10 cellular contexts compared by ENCODE assay signal in genomic region chr16:69613283-69614154, GRCh38. TPM values are rescaled to one million over a fixed set of nuclear protein-coding genes. Genes with fewer than 3 reads are reported as not detected.
A peak's percentile ranks its signal among the peaks of the same experiment; 100 is the strongest.
DNase-seq lines count a peak whose midpoint lies in the region; ATAC-seq and TF ChIP-seq lines count a peak whose summit lies in the region.
"Had no signal": no experiment of that assay in that cellular context is flagged by ENCODE, and none has a peak within 500 bp of the region (broad histone marks: within the 10 kb centered on the region; RNA-seq: fewer than 3 reads in every experiment).

No MANE protein-coding gene starts in this region.

- peaks cover 56% of the 10 kb centered on the region for H3K4me1 Mint-ChIP-seq in activated CD8-positive, alpha-beta T cell treated with anti-CD3 and anti-CD28 coated beads for 36 hours (ENCODE audit: low read depth)
- peaks cover 16% of the 10 kb centered on the region for H3K4me1 Mint-ChIP-seq in activated CD8-positive, alpha-beta T cell treated with anti-CD3 and anti-CD28 coated beads, Interleukin-2, amount 10 ng/mL, durations not matched to agents 7 days and 5 days (ENCODE audit: low read depth)

- H3K36me3 ChIP-seq in PC-9 (ENCODE audit: low read depth) (peaks cover 8% of the 10 kb centered on the region; the same call in 1 of the 2 replicates), thymus (ENCODE audit: control insufficient read depth, insufficient read depth) (no peaks in the 10 kb centered on the region)

- H3K4me2 ChIP-seq in PC-9: peak overlapping the region; percentile 55

- POLR2A ChIA-PET in activated CD8-positive, alpha-beta T cell treated with anti-CD3 and anti-CD28 coated beads for 36 hours (lab: Charles Lee): no interaction called here
- POLR2A ChIA-PET in activated CD8-positive, alpha-beta T cell treated with anti-CD3 and anti-CD28 coated beads, Interleukin-2, amount 10 ng/mL, durations not matched to agents 7 days and 5 days (lab: Charles Lee): no interaction called here
- POLR2A ChIA-PET in PC-9 (lab: Charles Lee; ENCODE audit: unreplicated experiment): no interaction called here

- H3K4me1 ChIP-seq in PC-9 (replicated peaks; ENCODE audit: insufficient read depth): peaks cover 45% of the 10 kb centered on the region
- no peaks in the 10 kb centered on the region for H3K4me1 ChIP-seq in thymus (ENCODE audit: control insufficient read depth, insufficient read depth, low read length)

- no peaks in the 10 kb centered on the region for H3K9me2 ChIP-seq in PC-9 (ENCODE audit: insufficient read depth)

- peaks cover 63% of the 10 kb centered on the region for H3F3A ChIP-seq in PC-9 (ENCODE audit: insufficient read depth, low read depth)

- no peak overlapping the region for H3K4me3 Mint-ChIP-seq in activated CD8-positive, alpha-beta T cell treated with anti-CD3 and anti-CD28 coated beads for 36 hours
- H3K4me3 Mint-ChIP-seq in activated CD8-positive, alpha-beta T cell treated with anti-CD3 and anti-CD28 coated beads, Interleukin-2, amount 10 ng/mL, durations not matched to agents 7 days and 5 days: no peak overlapping the region

- no peaks in the 10 kb centered on the region for H3K27me3 Mint-ChIP-seq in activated CD8-positive, alpha-beta T cell treated with anti-CD3 and anti-CD28 coated beads for 36 hours
- H3K27me3 Mint-ChIP-seq in activated CD8-positive, alpha-beta T cell treated with anti-CD3 and anti-CD28 coated beads, Interleukin-2, amount 10 ng/mL, durations not matched to agents 7 days and 5 days (ENCODE audit: low read depth): no peaks in the 10 kb centered on the region

- H3K79me2 ChIP-seq in PC-9 (ENCODE audit: low read depth): peaks cover 99% of the 10 kb centered on the region

- intact Hi-C loops in activated CD8-positive, alpha-beta T cell treated with anti-CD3 and anti-CD28 coated beads for 36 hours (cut with micrococcal nuclease): no loop called here
- intact Hi-C loops in PC-9 (cut with micrococcal nuclease; ENCODE audit: unreplicated experiment): no loop called here

- no TSS peak for BruUV-seq in PC-9 (replicated peaks; lab: Mats Ljungman, UMichigan)

- H3K36me3 Mint-ChIP-seq in activated CD8-positive, alpha-beta T cell treated with anti-CD3 and anti-CD28 coated beads for 36 hours (ENCODE audit: low read depth): peaks cover 22% of the 10 kb centered on the region
- peaks cover 14% of the 10 kb centered on the region for H3K36me3 Mint-ChIP-seq in activated CD8-positive, alpha-beta T cell treated with anti-CD3 and anti-CD28 coated beads, Interleukin-2, amount 10 ng/mL, durations not matched to agents 7 days and 5 days (ENCODE audit: low read depth)

- no peak overlapping the region for H3K4me3 ChIP-seq in PC-9
- H3K4me3 ChIP-seq in thymus (ENCODE audit: low read length): no peak overlapping the region

- H3K9me3 ChIP-seq in PC-9 (ENCODE audit: insufficient read depth, low read depth): no peaks in the 10 kb centered on the region
- H3K9me3 ChIP-seq in thymus (ENCODE audit: control insufficient read depth): no peaks in the 10 kb centered on the region

- CTCF ChIA-PET in activated CD8-positive, alpha-beta T cell treated with anti-CD3 and anti-CD28 coated beads for 36 hours (lab: Charles Lee): interaction anchor here (1.0 kb wide), 1 partner anchor 24 kb away, joined by 3 read pairs; no protein-coding TSS in a partner anchor
- CTCF ChIA-PET in activated CD8-positive, alpha-beta T cell treated with anti-CD3 and anti-CD28 coated beads, Interleukin-2, amount 10 ng/mL, durations not matched to agents 7 days and 5 days (lab: Charles Lee): interaction anchor here (1.2 kb wide), 1 partner anchor 217 kb away, joined by 7 read pairs; no protein-coding TSS in a partner anchor
- CTCF ChIA-PET in PC-9 (lab: Charles Lee): no interaction called here

- ATAC-seq in activated CD8-positive, alpha-beta T cell treated with anti-CD3 and anti-CD28 coated beads for 36 hours: peak; percentile 61
- no peak for ATAC-seq in activated CD8-positive, alpha-beta T cell treated with anti-CD3 and anti-CD28 coated beads, Interleukin-2, amount 10 ng/mL, durations not matched to agents 7 days and 5 days
- ATAC-seq: Panc1 had no signal

- peaks cover 91% of the 10 kb centered on the region for H4K20me1 ChIP-seq in PC-9 (ENCODE audit: insufficient read depth)

- H3K27ac Mint-ChIP-seq in activated CD8-positive, alpha-beta T cell treated with anti-CD3 and anti-CD28 coated beads for 36 hours: peak overlapping the region; percentile 43
- no peak overlapping the region for H3K27ac Mint-ChIP-seq in activated CD8-positive, alpha-beta T cell treated with anti-CD3 and anti-CD28 coated beads, Interleukin-2, amount 10 ng/mL, durations not matched to agents 7 days and 5 days

- no peak overlapping the region for H2AFZ ChIP-seq in PC-9

- no peaks in the 10 kb centered on the region for H3K9me3 Mint-ChIP-seq in activated CD8-positive, alpha-beta T cell treated with anti-CD3 and anti-CD28 coated beads for 36 hours
- H3K9me3 Mint-ChIP-seq in activated CD8-positive, alpha-beta T cell treated with anti-CD3 and anti-CD28 coated beads, Interleukin-2, amount 10 ng/mL, durations not matched to agents 7 days and 5 days (ENCODE audit: insufficient read depth): no peaks in the 10 kb centered on the region

- no peak for TF ChIP-seq CTCF in activated CD8-positive, alpha-beta T cell treated with anti-CD3 and anti-CD28 coated beads for 36 hours (IDR thresholded peaks at IDR 0.05)
- TF ChIP-seq CTCF in PC-9 (conservative IDR thresholded peaks at IDR 0.05): no peak

- H3K27ac ChIP-seq in PC-9 (peak overlapping the region; percentile 82), thymus (ENCODE audit: low read depth) (peak overlapping the region; percentile 26)

- H3K27me3 ChIP-seq in PC-9 (ENCODE audit: insufficient read depth, low read depth): no peaks in the 10 kb centered on the region
- no peaks in the 10 kb centered on the region for H3K27me3 ChIP-seq in thymus (ENCODE audit: control insufficient read depth, insufficient read depth)

- peak; percentile 10 for DNase-seq in activated CD8-positive, alpha-beta T cell treated with anti-CD3 and anti-CD28 coated beads for 36 hours
- DNase-seq in activated CD8-positive, alpha-beta T cell treated with anti-CD3 and anti-CD28 coated beads, Interleukin-2, amount 10 ng/mL, durations not matched to agents 7 days and 5 days: no peak
- DNase-seq in PC-9 (peak; percentile 13 to 82), glomerular visceral epithelial cell (ENCODE audit: extremely low spot score) (peak; percentile 35), T1000 (lab: John Stamatoyannopoulos, UW) (no peak), NCI-H2081 (lab: John Stamatoyannopoulos, UW) (no peak), COLO668 (lab: John Stamatoyannopoulos, UW; ENCODE audit: unreplicated experiment) (no peak)
- DNase-seq: DMS79 treated with DMSO at 0.1 percent for 48 hours had no signal

- 84% methylated on average over 2 of the region's 2 CpGs for WGBS in thymus

RNA-seq across cellular contexts. Expression of gene NFAT5, which starts 47.8 kb away (rescaled TPM):
- total RNA-seq in activated CD8-positive, alpha-beta T cell treated with anti-CD3 and anti-CD28 coated beads for 36 hours: 10 to 100 TPM; 36.0 to 37.8 TPM
- 10 to 100 TPM; 16.8 to 17.5 TPM for total RNA-seq in activated CD8-positive, alpha-beta T cell treated with anti-CD3 and anti-CD28 coated beads, Interleukin-2, amount 10 ng/mL, durations not matched to agents 7 days and 5 days
- total RNA-seq in PC-9 (2021): 33.0 and 38.2 TPM in 2 replicates
- 4.5 TPM for polyA plus RNA-seq in thymus

Comparison
In these comparisons a context has a peak if more than half of its experiments do, and no peak if none do; other contexts are left out.
1. DNase-seq: peak in activated CD8-positive, alpha-beta T cell treated with anti-CD3 and anti-CD28 coated beads for 36 hours (single experiment), PC-9 (2 of 2) and glomerular visceral epithelial cell (single experiment); none in activated CD8-positive, alpha-beta T cell treated with anti-CD3 and anti-CD28 coated beads, Interleukin-2, amount 10 ng/mL, durations not matched to agents 7 days and 5 days (single experiment), T1000 (single experiment), NCI-H2081 (0 of 2) and COLO668 (single experiment).